14 cellular contexts compared by ENCODE assay signal in genomic region chr13:107992542-107992941, GRCh38.
"Had no signal": no experiment of that assay in that cellular context is flagged by ENCODE, and none has a peak within 500 bp of the region (broad histone marks: within the 10 kb centered on the region; RNA-seq: fewer than 3 reads in every experiment).

No MANE protein-coding gene starts in this region.

- H3K36me3 ChIP-seq: right atrium auricular region had no signal

- H3K4me3 Mint-ChIP-seq: activated CD4-positive, alpha-beta T cell treated with anti-CD3 and anti-CD28 coated beads, Interleukin-2, amount 10 ng/mL, durations not matched to agents 24 days and 14 days; activated naive CD8-positive, alpha-beta T cell; natural killer cell had no signal

- ATAC-seq: foreskin keratinocyte; natural killer cell; stimulated activated naive CD8-positive, alpha-beta T cell treated with anti-CD3 and anti-CD28 coated beads, Interleukin-15, Interleukin-2, amounts not matched to agents 100 U/mL and 50 U/mL, for 24 hours had no signal

- H3K27me3 ChIP-seq: foreskin keratinocyte, right atrium auricular region had no signal

- H3K27ac ChIP-seq: foreskin keratinocyte, right atrium auricular region had no signal

- H3K4me1 ChIP-seq: foreskin keratinocyte, right atrium auricular region had no signal

- H3K27me3 Mint-ChIP-seq: activated CD4-positive, alpha-beta T cell treated with anti-CD3 and anti-CD28 coated beads, Interleukin-2, amount 10 ng/mL, durations not matched to agents 24 days and 14 days; activated naive CD8-positive, alpha-beta T cell had no signal

- H3K4me1 Mint-ChIP-seq: activated CD4-positive, alpha-beta T cell treated with anti-CD3 and anti-CD28 coated beads, Interleukin-2, amount 10 ng/mL, durations not matched to agents 24 days and 14 days; natural killer cell had no signal

- H3K36me3 Mint-ChIP-seq: activated naive CD8-positive, alpha-beta T cell; natural killer cell had no signal

- H3K27ac Mint-ChIP-seq: activated CD4-positive, alpha-beta T cell treated with anti-CD3 and anti-CD28 coated beads, Interleukin-2, amount 10 ng/mL, durations not matched to agents 24 days and 14 days; activated naive CD8-positive, alpha-beta T cell; natural killer cell had no signal

- H3K9me3 Mint-ChIP-seq: activated CD4-positive, alpha-beta T cell treated with anti-CD3 and anti-CD28 coated beads, Interleukin-2, amount 10 ng/mL, durations not matched to agents 24 days and 14 days had no signal

- H3K4me3 ChIP-seq: right atrium auricular region had no signal

- DNase-seq: activated CD4-positive, alpha-beta T cell treated with anti-CD3 and anti-CD28 coated beads, Interleukin-2, amount 10 ng/mL, durations not matched to agents 24 days and 14 days; activated CD4-positive, CD25-positive, alpha-beta regulatory T cell; activated CD8-positive, alpha-beta memory T cell treated with anti-CD3 and anti-CD28 coated beads, Interleukin-2, amount 50 U/mL, for 48 hours; activated gamma-delta T cell treated with Interleukin-2 at 50 U/mL for 16 hours; aorta; mesendoderm; natural killer cell; stimulated activated CD4-positive, alpha-beta T cell treated with anti-CD3 and anti-CD28 coated beads, Interleukin-4, amount 100 ng/mL, for 4 hours; stimulated activated CD8-positive, alpha-beta memory T cell treated with anti-CD3 and anti-CD28 coated beads, Interleukin-4, amount 100 ng/mL, for 48 hours; stimulated activated naive CD8-positive, alpha-beta T cell treated with anti-CD3 and anti-CD28 coated beads, Interleukin-15, Interleukin-2, amounts not matched to agents 100 U/mL and 50 U/mL, for 24 hours; trophoblast cell had no signal
